ENCODE assay signal across 8 cellular contexts in genomic region chr7:154503962-154504550, GRCh38.
DNase-seq lines count a peak whose midpoint lies in the region; ATAC-seq, FAIRE-seq and TF ChIP-seq lines count a peak whose summit lies in the region.

No MANE protein-coding gene starts in this region.

- no peaks in the 10 kb centered on the region for H3F3A ChIP-seq in neural progenitor cell (ENCODE audit: low read depth)

- no peak overlapping the region for H4K5ac ChIP-seq in H1 (ENCODE audit: insufficient read length, low read depth, low read length)

- H3K56ac ChIP-seq in H1 (replicated peaks; ENCODE audit: insufficient read length, low read depth, low read length), result no peak overlapping the region

- no peak for TF ChIP-seq POLR2A in H1 (IDR thresholded peaks at IDR 0.05; ENCODE audit: control extremely low read depth in 1 of 2, low read depth in 2 of 2, low read length in 2 of 2)

- H2BK5ac ChIP-seq in H1 (ENCODE audit: low read depth, low read length), result no peak overlapping the region

- H3K4ac ChIP-seq in H1 (replicated peaks; ENCODE audit: insufficient read length, low read depth, low read length), result no peak overlapping the region

- H3K23me2 ChIP-seq in H1 (ENCODE audit: low read depth, low read length), result no peaks in the 10 kb centered on the region

- CTCF ChIA-PET in H1 (lab: Charles Lee; ENCODE audit: partially characterized antibody), result interaction anchor here (0.5 to 2.8 kb wide), 43 partner anchors 8 to 1430 kb away, joined by 3 to 17 read pairs (median 3); no protein-coding TSS in a partner anchor

- no peak overlapping the region for H2AK5ac ChIP-seq in H1 (ENCODE audit: low read depth, low read length)

- H3K27ac ChIP-seq in H1 (ENCODE audit: low read depth, low read length) (no peak overlapping the region), neural progenitor cell (no peak overlapping the region)

- H4K91ac ChIP-seq in H1 (replicated peaks; ENCODE audit: insufficient read length, low read length), result no peak overlapping the region

- POLR2A ChIA-PET in H1 (lab: Charles Lee; ENCODE audit: partially characterized antibody), result interaction anchor here (1.1 kb wide), 1 partner anchor 198 kb away, joined by 3 read pairs; no protein-coding TSS in a partner anchor

- no peaks in the 10 kb centered on the region for H3K79me1 ChIP-seq in H1 (ENCODE audit: low read depth, low read length)

- no peak for TF ChIP-seq EP300 in H1 (IDR thresholded peaks at IDR 0.05; ENCODE audit: borderline replicate concordance in 1 of 2, low read depth in 2 of 2, low read length in 2 of 2)

- H4K20me1 ChIP-seq in H1 (replicated peaks in 1 of 2; ENCODE audit: control insufficient read depth in 1 of 2, insufficient read depth in 2 of 2, low read length in 2 of 2) (no peaks in the 10 kb centered on the region), neural progenitor cell (ENCODE audit: low read depth) (no peaks in the 10 kb centered on the region)

- peak; percentile 16 for DNase-seq in Caki2 (ENCODE audit: low read depth)
- DNase-seq in HFF-Myc (ENCODE audit: extremely low read depth, low read depth), result peak; percentile 7
- DNase-seq in NCI-H748 (lab: John Stamatoyannopoulos, UW; ENCODE audit: unreplicated experiment), result peak; percentile 51
- DNase-seq in H1 (ENCODE audit: low read depth in 1 of 2, low spot score in 2 of 2), result no peak
- DNase-seq in neural progenitor cell (ENCODE audit: low spot score), result peak; percentile 73

- no peak overlapping the region for H3K9ac ChIP-seq in H1 (replicated peaks in 1 of 4; ENCODE audit: extremely low read depth in 1 of 4, low read depth in 3 of 4, low read length in 3 of 4)
- H3K9ac ChIP-seq in neural progenitor cell, result no peak overlapping the region

- no peak overlapping the region for H4K8ac ChIP-seq in H1 (ENCODE audit: extremely low read depth, insufficient read depth, low read length)

- H3K27me3 ChIP-seq in H1 (replicated peaks in 1 of 4; ENCODE audit: control insufficient read depth in 3 of 4, extremely low read depth in 1 of 4, insufficient read depth in 3 of 4, low read length in 3 of 4) (no peaks in the 10 kb centered on the region), neural progenitor cell (no peaks in the 10 kb centered on the region)

- no peak overlapping the region for H3K23ac ChIP-seq in H1 (ENCODE audit: insufficient read length)

- no peak overlapping the region for H3K18ac ChIP-seq in H1 (ENCODE audit: extremely low read depth, low read length)

- no peak for ATAC-seq in HG02623 (IDR thresholded peaks at IDR 0.05; ENCODE audit: unreplicated experiment)
- ATAC-seq in HG02588 (IDR thresholded peaks at IDR 0.05; ENCODE audit: unreplicated experiment), result no peak
- ATAC-seq in HG03460 (IDR thresholded peaks at IDR 0.05; ENCODE audit: unreplicated experiment), result no peak

- H2BK120ac ChIP-seq in H1 (replicated peaks; ENCODE audit: low read depth, low read length), result no peak overlapping the region

- no peak overlapping the region for H2BK15ac ChIP-seq in H1 (ENCODE audit: low read length)

- H3K9me3 ChIP-seq in H1 (ENCODE audit: insufficient read depth in 2 of 2, low read depth in 1 of 2, low read length in 1 of 2), result peaks cover 7% of the 10 kb centered on the region in 2 experiments; a peak in 3 of 4 replicates
- H3K9me3 ChIP-seq in neural progenitor cell (ENCODE audit: low read depth), result no peaks in the 10 kb centered on the region

- H3K4me1 ChIP-seq in H1 (replicated peaks in 1 of 4; ENCODE audit: control insufficient read depth in 3 of 4, insufficient read depth in 4 of 4, low read length in 3 of 4) (no peaks in the 10 kb centered on the region), neural progenitor cell (no peaks in the 10 kb centered on the region)

- H2BK20ac ChIP-seq in H1 (ENCODE audit: low read length), result no peak overlapping the region

- H3K27ac Mint-ChIP-seq in neural progenitor cell, result no peak overlapping the region

- peaks cover 3% of the 10 kb centered on the region for H3K4me1 Mint-ChIP-seq in neural progenitor cell

- in situ Hi-C loops in Caki2 (cut with HindIII; ENCODE audit: low pct_unique_long_range_greater_than_20kb, low sequenced_read_pairs), result no loop called here

- H3K4me3 ChIP-seq in HFF-Myc (replicated peaks; ENCODE audit: low read depth, low read length), result no peak overlapping the region
- H3K4me3 ChIP-seq in H1 (ENCODE audit: extremely low read depth in 1 of 4, insufficient read depth in 2 of 4, low read depth in 3 of 4, low read length in 4 of 4), result no peak overlapping the region
- H3K4me3 ChIP-seq in neural progenitor cell, result no peak overlapping the region

- H3K27me3 Mint-ChIP-seq in neural progenitor cell (ENCODE audit: insufficient read depth, low read depth), result peaks cover 4% of the 10 kb centered on the region

- H3K4me2 ChIP-seq in H1 (ENCODE audit: insufficient read depth in 1 of 2, low read depth in 2 of 2, low read length in 2 of 2) (no peak overlapping the region), neural progenitor cell (no peak overlapping the region)

- H2AFZ ChIP-seq in H1 (ENCODE audit: low read length), result no peak overlapping the region
- H2AFZ ChIP-seq in neural progenitor cell (replicated peaks), result no peak overlapping the region

- no peaks in the 10 kb centered on the region for H3K36me3 Mint-ChIP-seq in neural progenitor cell

- H2BK12ac ChIP-seq in H1 (ENCODE audit: low read depth, low read length), result no peak overlapping the region

- peak; percentile 25 for TF ChIP-seq CTCF in HFF-Myc (IDR thresholded peaks at IDR 0.05; ENCODE audit: low read depth, low read length, missing control alignments)
- peak in 2 of 3 experiments; percentile 38 to 51; a peak in 2 of 4 replicates for TF ChIP-seq CTCF in H1 (IDR thresholded peaks at IDR 0.05; ENCODE audit: control extremely low read depth in 1 of 3, insufficient read depth in 1 of 3, low read depth in 1 of 3, low read length in 3 of 3)
- TF ChIP-seq CTCF in neural progenitor cell (IDR thresholded peaks at IDR 0.05), result peak; percentile 83

- peak; percentile 60 to 64 for TF ChIP-seq RAD21 in H1 (IDR thresholded peaks at IDR 0.05 in 1 of 2, conservative IDR thresholded peaks at IDR 0.05 in 1 of 2; ENCODE audit: low read depth in 2 of 2, low read length in 2 of 2)

- peaks cover 19% of the 10 kb centered on the region for H3K9me3 Mint-ChIP-seq in neural progenitor cell

- H3K14ac ChIP-seq in H1 (ENCODE audit: insufficient read length), result no peak overlapping the region

- H3K79me2 ChIP-seq in H1 (ENCODE audit: control insufficient read depth in 1 of 2, insufficient read depth in 2 of 2, low read length in 2 of 2), result no peaks in the 10 kb centered on the region
- H3K79me2 ChIP-seq in neural progenitor cell (ENCODE audit: low read depth), result no peaks in the 10 kb centered on the region

- WGBS in H1 (ENCODE audit: extremely low coverage in 1 of 2, insufficient coverage in 1 of 2, insufficient read length in 1 of 2, insufficient replicate concordance in 2 of 2, low coverage in 1 of 2, low lambda C conversion rate in 2 of 2, missing lambda C conversion rate in 1 of 2), 2 experiments, result 68% methylated on average over 5 of the region's 5 CpGs; no CpG with 5 or more reads in 1 of the 2 experiments

- no peak overlapping the region for H3K4me3 Mint-ChIP-seq in neural progenitor cell

- FAIRE-seq in H1 (lab: Jason Lieb, UNC), result no peak

- no peaks in the 10 kb centered on the region for H3K36me3 ChIP-seq in H1 (ENCODE audit: control insufficient read depth in 2 of 4, insufficient read depth in 4 of 4, low read length in 3 of 4)
- H3K36me3 ChIP-seq in neural progenitor cell, result no peaks in the 10 kb centered on the region

TF ChIP-seq in H1, 55 proteins besides CTCF, POLR2A, EP300 and RAD21:
- TF ChIP-seq CBX5 (IDR thresholded peaks at IDR 0.05; ENCODE audit: low read depth, low read length) (no peak), SP4 (IDR thresholded peaks at IDR 0.05; ENCODE audit: low read length) (no peak)

Comparison
In these comparisons a context has a peak if more than half of its experiments do, and no peak if none do; other contexts are left out.
1. DNase-seq: peak in Caki2 (single experiment), HFF-Myc (single experiment), NCI-H748 (single experiment) and neural progenitor cell (single experiment); none in H1 (0 of 2).
2. CTCF ChIP-seq: peak in every context shown above with its lines; median percentile 83 in neural progenitor cell; 44 in H1; 25 in HFF-Myc.